In genomic region chr21:44334637-44335030, GRCh38 we compare ENCODE assay signal across 21 cellular contexts. TPM values are rescaled to one million over a fixed set of nuclear protein-coding genes. Genes with fewer than 3 reads are reported as not detected.
"Had no signal": no experiment of that assay in that cellular context is flagged by ENCODE, and none has a peak within 500 bp of the region (broad histone marks: within the 10 kb centered on the region; RNA-seq: fewer than 3 reads in every experiment).

No MANE protein-coding gene starts in this region.

- ATAC-seq: gastrocnemius medialis; left lung; lower lobe of right lung; natural killer cell treated with Interleukin-12 subunit alpha and Interleukin-12 subunit beta and Interleukin-15 and Interleukin-18, amount 100 ng/mL, for 72 hours; psoas muscle; stimulated activated naive CD8-positive, alpha-beta T cell treated with anti-CD3 and anti-CD28 coated beads, Interleukin-15, Interleukin-2, amounts not matched to agents 100 U/mL and 50 U/mL, for 24 hours had no signal

- H3K4me3 Mint-ChIP-seq: immature natural killer cell; memory B cell; natural killer cell treated with Interleukin-12 subunit alpha and Interleukin-12 subunit beta and Interleukin-15 and Interleukin-18, amount 100 ng/mL, for 72 hours; type B pancreatic cell had no signal

- H3K9me3 Mint-ChIP-seq: immature natural killer cell; memory B cell; natural killer cell treated with Interleukin-12 subunit alpha and Interleukin-12 subunit beta and Interleukin-15 and Interleukin-18, amount 100 ng/mL, for 72 hours; type B pancreatic cell had no signal

- H3K4me3 ChIP-seq: esophagus muscularis mucosa, gastrocnemius medialis, left lung, lower lobe of right lung, psoas muscle, suprapubic skin, thyroid gland had no signal

- H3K27me3 ChIP-seq: esophagus muscularis mucosa, gastrocnemius medialis, left lung, suprapubic skin, thyroid gland had no signal

- DNase-seq: effector memory CD4-positive, alpha-beta T cell; gastrocnemius medialis; immature natural killer cell; lower lobe of right lung; midbrain; psoas muscle; retina; small intestine; stimulated activated CD4-positive, alpha-beta T cell treated with anti-CD3 and anti-CD28 coated beads, Interleukin-12 subunit alpha, Interleukin-12 subunit beta, amount 100 ng/mL, for 4 hours; stimulated activated naive CD8-positive, alpha-beta T cell treated with anti-CD3 and anti-CD28 coated beads, Interleukin-15, Interleukin-2, amounts not matched to agents 100 U/mL and 50 U/mL, for 24 hours; thyroid gland had no signal

- H3K9ac ChIP-seq: parathyroid adenoma had no signal

- H3K27ac Mint-ChIP-seq: immature natural killer cell; memory B cell; natural killer cell treated with Interleukin-12 subunit alpha and Interleukin-12 subunit beta and Interleukin-15 and Interleukin-18, amount 100 ng/mL, for 72 hours; type B pancreatic cell had no signal

- H3K27ac ChIP-seq: epithelial cell of prostate, esophagus muscularis mucosa, gastrocnemius medialis, left lung, lower lobe of right lung, parathyroid adenoma, psoas muscle, suprapubic skin, thyroid gland had no signal

- H3K27me3 Mint-ChIP-seq: memory B cell; natural killer cell treated with Interleukin-12 subunit alpha and Interleukin-12 subunit beta and Interleukin-15 and Interleukin-18, amount 100 ng/mL, for 72 hours; type B pancreatic cell had no signal

- H3K9me3 ChIP-seq: esophagus muscularis mucosa, gastrocnemius medialis, left lung, lower lobe of right lung, psoas muscle, suprapubic skin, thyroid gland had no signal

- H2AFZ ChIP-seq: parathyroid adenoma had no signal

- H3K36me3 Mint-ChIP-seq: natural killer cell treated with Interleukin-12 subunit alpha and Interleukin-12 subunit beta and Interleukin-15 and Interleukin-18, amount 100 ng/mL, for 72 hours had no signal

RNA-seq across cellular contexts. Expression of gene AIRE, which starts 49.0 kb away (rescaled TPM):
- total RNA-seq: esophagus muscularis mucosa; fibroblast of villous mesenchyme; gastrocnemius medialis; lower lobe of right lung; natural killer cell treated with Interleukin-12 subunit alpha and Interleukin-12 subunit beta and Interleukin-15 and Interleukin-18, amount 100 ng/mL, for 72 hours; suprapubic skin had no signal
- polyA plus RNA-seq: immature natural killer cell, keratinocyte had no signal
